ENCODE assay signal across 2 cellular contexts in the genomic region with DNA sequence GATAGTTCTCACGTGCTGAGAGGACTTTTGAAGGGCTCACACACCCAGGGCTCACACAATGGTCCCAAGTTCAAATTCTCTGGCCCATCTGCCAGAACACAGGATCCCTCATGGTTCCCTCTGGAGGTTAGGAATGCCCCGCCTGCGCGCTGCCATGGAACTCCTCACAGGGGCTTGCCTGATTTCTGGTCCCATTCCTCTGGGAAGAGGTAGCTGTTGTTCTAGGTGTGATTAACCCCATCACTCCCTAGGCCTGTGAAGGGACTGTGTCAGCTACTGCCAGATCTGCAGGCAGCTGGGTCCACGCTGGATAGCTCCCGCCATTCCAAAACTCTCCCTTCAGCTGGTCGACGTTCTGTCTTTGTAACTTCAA.
TF ChIP-seq lines count a peak whose summit lies in the region.

No MANE protein-coding gene starts in this region.

TF ChIP-seq in SK-N-SH, 30 proteins besides CTCF, POLR2A, EP300 and RAD21 (continued from another document):
- TF ChIP-seq, protein P1, sequence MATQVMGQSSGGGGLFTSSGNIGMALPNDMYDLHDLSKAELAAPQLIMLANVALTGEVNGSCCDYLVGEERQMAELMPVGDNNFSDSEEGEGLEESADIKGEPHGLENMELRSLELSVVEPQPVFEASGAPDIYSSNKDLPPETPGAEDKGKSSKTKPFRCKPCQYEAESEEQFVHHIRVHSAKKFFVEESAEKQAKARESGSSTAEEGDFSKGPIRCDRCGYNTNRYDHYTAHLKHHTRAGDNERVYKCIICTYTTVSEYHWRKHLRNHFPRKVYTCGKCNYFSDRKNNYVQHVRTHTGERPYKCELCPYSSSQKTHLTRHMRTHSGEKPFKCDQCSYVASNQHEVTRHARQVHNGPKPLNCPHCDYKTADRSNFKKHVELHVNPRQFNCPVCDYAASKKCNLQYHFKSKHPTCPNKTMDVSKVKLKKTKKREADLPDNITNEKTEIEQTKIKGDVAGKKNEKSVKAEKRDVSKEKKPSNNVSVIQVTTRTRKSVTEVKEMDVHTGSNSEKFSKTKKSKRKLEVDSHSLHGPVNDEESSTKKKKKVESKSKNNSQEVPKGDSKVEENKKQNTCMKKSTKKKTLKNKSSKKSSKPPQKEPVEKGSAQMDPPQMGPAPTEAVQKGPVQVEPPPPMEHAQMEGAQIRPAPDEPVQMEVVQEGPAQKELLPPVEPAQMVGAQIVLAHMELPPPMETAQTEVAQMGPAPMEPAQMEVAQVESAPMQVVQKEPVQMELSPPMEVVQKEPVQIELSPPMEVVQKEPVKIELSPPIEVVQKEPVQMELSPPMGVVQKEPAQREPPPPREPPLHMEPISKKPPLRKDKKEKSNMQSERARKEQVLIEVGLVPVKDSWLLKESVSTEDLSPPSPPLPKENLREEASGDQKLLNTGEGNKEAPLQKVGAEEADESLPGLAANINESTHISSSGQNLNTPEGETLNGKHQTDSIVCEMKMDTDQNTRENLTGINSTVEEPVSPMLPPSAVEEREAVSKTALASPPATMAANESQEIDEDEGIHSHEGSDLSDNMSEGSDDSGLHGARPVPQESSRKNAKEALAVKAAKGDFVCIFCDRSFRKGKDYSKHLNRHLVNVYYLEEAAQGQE (IDR thresholded peaks at IDR 0.05; ENCODE audit: low read depth, low read length), result peak; percentile 77; the same call in 1 of the 2 replicates
- no peak for TF ChIP-seq RCOR1 (IDR thresholded peaks at IDR 0.05; ENCODE audit: low read length)
TF ChIP-seq in SK-N-SH: peak in this region for 1.

TF ChIP-seq in SK-N-SH treated with all-trans-retinoic acid at 6 μM for 48 hours, 23 proteins besides CTCF, POLR2A, EP300 and RAD21 (continued from another document):
- TF ChIP-seq, protein P2, sequence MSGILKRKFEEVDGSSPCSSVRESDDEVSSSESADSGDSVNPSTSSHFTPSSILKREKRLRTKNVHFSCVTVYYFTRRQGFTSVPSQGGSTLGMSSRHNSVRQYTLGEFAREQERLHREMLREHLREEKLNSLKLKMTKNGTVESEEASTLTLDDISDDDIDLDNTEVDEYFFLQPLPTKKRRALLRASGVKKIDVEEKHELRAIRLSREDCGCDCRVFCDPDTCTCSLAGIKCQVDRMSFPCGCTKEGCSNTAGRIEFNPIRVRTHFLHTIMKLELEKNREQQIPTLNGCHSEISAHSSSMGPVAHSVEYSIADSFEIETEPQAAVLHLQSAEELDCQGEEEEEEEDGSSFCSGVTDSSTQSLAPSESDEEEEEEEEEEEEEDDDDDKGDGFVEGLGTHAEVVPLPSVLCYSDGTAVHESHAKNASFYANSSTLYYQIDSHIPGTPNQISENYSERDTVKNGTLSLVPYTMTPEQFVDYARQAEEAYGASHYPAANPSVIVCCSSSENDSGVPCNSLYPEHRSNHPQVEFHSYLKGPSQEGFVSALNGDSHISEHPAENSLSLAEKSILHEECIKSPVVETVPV (CRISPR knock-in tag; IDR thresholded peaks at IDR 0.05), result no peak
- TF ChIP-seq PPARA (CRISPR knock-in tag; IDR thresholded peaks at IDR 0.05; ENCODE audit: borderline replicate concordance) (no peak), ZNF8 (CRISPR knock-in tag; IDR thresholded peaks at IDR 0.05) (no peak), TOX (CRISPR knock-in tag; IDR thresholded peaks at IDR 0.05; ENCODE audit: borderline replicate concordance) (no peak), ZNF70 (CRISPR knock-in tag; IDR thresholded peaks at IDR 0.05) (no peak), ZFP30 (CRISPR knock-in tag; IDR thresholded peaks at IDR 0.05) (no peak), ZNF565 (CRISPR knock-in tag; conservative IDR thresholded peaks at IDR 0.05; ENCODE audit: low read depth) (no peak), GLIS3 (CRISPR knock-in tag; IDR thresholded peaks at IDR 0.05) (no peak), SNAI2 (CRISPR knock-in tag; IDR thresholded peaks at IDR 0.05) (no peak), RARB (CRISPR knock-in tag; IDR thresholded peaks at IDR 0.05) (no peak), ESRRG (CRISPR knock-in tag; IDR thresholded peaks at IDR 0.05) (no peak)
- TF ChIP-seq, protein P3, sequence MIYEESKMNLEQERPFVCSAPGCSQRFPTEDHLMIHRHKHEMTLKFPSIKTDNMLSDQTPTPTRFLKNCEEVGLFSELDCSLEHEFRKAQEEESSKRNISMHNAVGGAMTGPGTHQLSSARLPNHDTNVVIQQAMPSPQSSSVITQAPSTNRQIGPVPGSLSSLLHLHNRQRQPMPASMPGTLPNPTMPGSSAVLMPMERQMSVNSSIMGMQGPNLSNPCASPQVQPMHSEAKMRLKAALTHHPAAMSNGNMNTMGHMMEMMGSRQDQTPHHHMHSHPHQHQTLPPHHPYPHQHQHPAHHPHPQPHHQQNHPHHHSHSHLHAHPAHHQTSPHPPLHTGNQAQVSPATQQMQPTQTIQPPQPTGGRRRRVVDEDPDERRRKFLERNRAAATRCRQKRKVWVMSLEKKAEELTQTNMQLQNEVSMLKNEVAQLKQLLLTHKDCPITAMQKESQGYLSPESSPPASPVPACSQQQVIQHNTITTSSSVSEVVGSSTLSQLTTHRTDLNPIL (CRISPR knock-in tag; IDR thresholded peaks at IDR 0.05; ENCODE audit: low read depth), result no peak
- TF ChIP-seq, protein P4, sequence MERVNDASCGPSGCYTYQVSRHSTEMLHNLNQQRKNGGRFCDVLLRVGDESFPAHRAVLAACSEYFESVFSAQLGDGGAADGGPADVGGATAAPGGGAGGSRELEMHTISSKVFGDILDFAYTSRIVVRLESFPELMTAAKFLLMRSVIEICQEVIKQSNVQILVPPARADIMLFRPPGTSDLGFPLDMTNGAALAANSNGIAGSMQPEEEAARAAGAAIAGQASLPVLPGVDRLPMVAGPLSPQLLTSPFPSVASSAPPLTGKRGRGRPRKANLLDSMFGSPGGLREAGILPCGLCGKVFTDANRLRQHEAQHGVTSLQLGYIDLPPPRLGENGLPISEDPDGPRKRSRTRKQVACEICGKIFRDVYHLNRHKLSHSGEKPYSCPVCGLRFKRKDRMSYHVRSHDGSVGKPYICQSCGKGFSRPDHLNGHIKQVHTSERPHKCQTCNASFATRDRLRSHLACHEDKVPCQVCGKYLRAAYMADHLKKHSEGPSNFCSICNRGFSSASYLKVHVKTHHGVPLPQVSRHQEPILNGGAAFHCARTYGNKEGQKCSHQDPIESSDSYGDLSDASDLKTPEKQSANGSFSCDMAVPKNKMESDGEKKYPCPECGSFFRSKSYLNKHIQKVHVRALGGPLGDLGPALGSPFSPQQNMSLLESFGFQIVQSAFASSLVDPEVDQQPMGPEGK (CRISPR knock-in tag; IDR thresholded peaks at IDR 0.05; ENCODE audit: borderline replicate concordance), result no peak
